ENCODE assay signal across 21 cellular contexts in the genomic region with DNA sequence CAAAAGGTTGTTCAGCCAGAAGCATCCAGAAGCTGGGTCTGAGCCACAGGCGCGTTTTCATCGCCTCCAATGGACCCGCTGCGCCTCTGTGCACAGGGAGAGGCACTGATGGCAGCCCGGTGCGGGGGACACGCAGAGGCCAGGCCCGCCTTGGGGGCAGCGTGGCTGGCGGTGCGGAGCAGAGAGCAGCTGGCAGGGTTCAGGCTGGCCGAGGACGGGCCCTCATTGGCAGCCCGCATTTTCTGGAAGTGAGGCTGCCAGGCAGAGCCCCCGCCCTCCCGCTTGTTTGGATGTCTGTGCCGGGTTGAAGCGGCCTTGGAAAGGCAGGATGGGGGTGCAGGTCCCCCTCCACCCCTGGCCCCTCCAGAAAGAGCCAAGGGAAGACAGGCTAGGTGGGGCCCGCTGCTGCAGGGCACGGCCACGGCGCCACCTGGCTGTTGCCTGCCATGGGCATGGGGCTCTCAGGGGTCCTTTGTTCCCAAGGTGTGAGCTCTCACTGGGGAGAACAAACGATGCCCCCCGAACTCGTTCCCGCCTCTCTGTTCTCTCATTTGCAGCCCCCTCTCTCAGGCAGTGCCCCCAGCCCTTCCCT. TPM values are rescaled to one million over a fixed set of nuclear protein-coding genes. Genes with fewer than 3 reads are reported as not detected.
A peak's percentile ranks its signal among the peaks of the same experiment; 100 is the strongest.
DNase-seq lines count a peak whose midpoint lies in the region; ATAC-seq and TF ChIP-seq lines count a peak whose summit lies in the region.
"Had no signal": no experiment of that assay in that cellular context is flagged by ENCODE, and none has a peak within 500 bp of the region (broad histone marks: within the 10 kb centered on the region; RNA-seq: fewer than 3 reads in every experiment).

No MANE protein-coding gene starts in this region.

- no peak for TF ChIP-seq POLR2A in NB4 (IDR thresholded peaks at IDR 0.05; ENCODE audit: extremely low read depth, insufficient read length)

- WGBS in SK-N-SH (ENCODE audit: low lambda C conversion rate), result 77% methylated on average over 5 of the region's 27 CpGs

- H3K79me2 ChIP-seq in SK-N-SH (ENCODE audit: insufficient read depth), result peaks cover 66% of the 10 kb centered on the region

- H3K36me3 ChIP-seq in SK-N-SH (replicated peaks in 1 of 2; ENCODE audit: control insufficient read depth in 1 of 2, insufficient read depth in 2 of 2, low read length in 1 of 2), result peaks cover 0 to 29% of the 10 kb centered on the region in 2 experiments

- peak; percentile 77 for DNase-seq in SK-N-SH
- no peak for DNase-seq in NB4 (ENCODE audit: low read depth)
- DNase-seq in chondrocyte (ENCODE audit: low spot score), result no peak
- no peak for DNase-seq in progenitor cell of endocrine pancreas (ENCODE audit: low spot score, unreplicated experiment)
- DNase-seq in SKM-1 treated with dmso at 0.1 percent for 144 hours (lab: John Stamatoyannopoulos, UW; ENCODE audit: unreplicated experiment), result no peak
- DNase-seq in NCI-H2107 (lab: John Stamatoyannopoulos, UW), result no peak
- no peak for DNase-seq in activated effector memory CD4-positive, alpha-beta T cell treated with anti-CD3 and anti-CD28 coated beads, Interleukin-2, amount 50 U/mL, for 16 hours
- DNase-seq: activated CD4-positive, CD25-positive, alpha-beta regulatory T cell; activated CD8-positive, alpha-beta memory T cell treated with anti-CD3 and anti-CD28 coated beads, Interleukin-2, amount 10 ng/mL, durations not matched to agents 7 days and 5 days; activated gamma-delta T cell; CD4-positive, alpha-beta T cell; dorsolateral prefrontal cortex; esophagus squamous epithelium; heart left ventricle; mesendoderm; NCI-H82; retina had no signal

- TF ChIP-seq EP300 in SK-N-SH (IDR thresholded peaks at IDR 0.05; ENCODE audit: borderline replicate concordance in 1 of 2, low read depth in 1 of 2, low read length in 1 of 2), result peak in 1 of 2 experiments; percentile 22; a peak in 1 of 4 replicates

- H3K27me3 ChIP-seq in SK-N-SH (ENCODE audit: insufficient read depth), result no peaks in the 10 kb centered on the region
- H3K27me3 ChIP-seq: dorsolateral prefrontal cortex, esophagus squamous epithelium, heart left ventricle had no signal

- H3K27ac Mint-ChIP-seq in chondrocyte (ENCODE audit: unreplicated experiment) (no peak overlapping the region), progenitor cell of endocrine pancreas (peak overlapping the region; percentile 64)
- H3K27ac Mint-ChIP-seq: activated CD8-positive, alpha-beta memory T cell treated with anti-CD3 and anti-CD28 coated beads, Interleukin-2, amount 10 ng/mL, durations not matched to agents 7 days and 5 days; CD4-positive, alpha-beta T cell; nephron; T-helper 1 cell treated with Interleukin-12 subunit alpha and Interleukin-12 subunit beta and Interleukin-4 antibody, amounts not matched to agents 30 μg/mL and 1 μg/mL, for 36 hours had no signal

- no peak overlapping the region for H2AFZ ChIP-seq in SK-N-SH (ENCODE audit: low read depth)

- TF ChIP-seq RAD21 in SK-N-SH (IDR thresholded peaks at IDR 0.05; ENCODE audit: low read length), result 0 out of 2 replicates have a peak, but pooled peaks have one; percentile 13

- TF ChIP-seq CTCF in SK-N-SH (IDR thresholded peaks at IDR 0.05) (0 out of 2 replicates have a peak, but pooled peaks have one; percentile 10), NB4 (IDR thresholded peaks at IDR 0.05; ENCODE audit: low read depth, low read length) (peak; percentile 36), chondrocyte (IDR thresholded peaks at IDR 0.05) (peak; percentile 46), progenitor cell of endocrine pancreas (IDR thresholded peaks at IDR 0.05; ENCODE audit: unreplicated experiment) (no peak)

- H3K9me3 ChIP-seq in SK-N-SH, result no peaks in the 10 kb centered on the region

- H3K4me3 ChIP-seq in SK-N-SH (ENCODE audit: low read depth in 2 of 2, low read length in 1 of 2), result no peak overlapping the region
- H3K4me3 ChIP-seq in NB4 (ENCODE audit: low read depth, low read length), result no peak overlapping the region
- H3K4me3 ChIP-seq: dorsolateral prefrontal cortex, esophagus squamous epithelium, HAP-1, heart left ventricle had no signal

- POLR2A ChIA-PET in SK-N-SH (lab: Yijun Ruan, JAX), result interaction anchor here (0.7 kb wide), 1 partner anchor 18 kb away, joined by 3 read pairs; no protein-coding TSS in a partner anchor

- H3K9ac ChIP-seq in SK-N-SH, result no peak overlapping the region

- peaks cover 0 to 81% of the 10 kb centered on the region in 2 experiments; a peak in 2 of 4 replicates for H3K4me1 ChIP-seq in SK-N-SH (ENCODE audit: control insufficient read depth in 1 of 2, insufficient read depth in 2 of 2, low read depth in 1 of 2, low read length in 1 of 2)
- H3K4me1 ChIP-seq: HAP-1 had no signal

- no peak for ATAC-seq in SK-N-SH treated with all-trans-retinoic acid at 6 μM for 48 hours
- ATAC-seq: activated CD8-positive, alpha-beta memory T cell treated with anti-CD3 and anti-CD28 coated beads, Interleukin-2, amount 10 ng/mL, durations not matched to agents 7 days and 5 days; heart left ventricle had no signal

- H3K27ac ChIP-seq in SK-N-SH (ENCODE audit: low read depth in 2 of 2, low read length in 1 of 2), result peak overlapping the region in 1 of 2 experiments; percentile 58; a peak in 1 of 4 replicates
- H3K27ac ChIP-seq: esophagus squamous epithelium had no signal

- H3K9me3 Mint-ChIP-seq in chondrocyte (ENCODE audit: low read depth) (peaks cover 8% of the 10 kb centered on the region), progenitor cell of endocrine pancreas (ENCODE audit: low read depth) (no peaks in the 10 kb centered on the region)
- H3K9me3 Mint-ChIP-seq: CD4-positive, alpha-beta T cell had no signal

- peaks cover 99% of the 10 kb centered on the region for H4K20me1 ChIP-seq in SK-N-SH (ENCODE audit: insufficient read depth)

- H3K4me3 Mint-ChIP-seq in chondrocyte (ENCODE audit: unreplicated experiment) (no peak overlapping the region), progenitor cell of endocrine pancreas (ENCODE audit: low read depth) (no peak overlapping the region)
- H3K4me3 Mint-ChIP-seq: activated CD8-positive, alpha-beta memory T cell treated with anti-CD3 and anti-CD28 coated beads, Interleukin-2, amount 10 ng/mL, durations not matched to agents 7 days and 5 days; CD4-positive, alpha-beta T cell; nephron; T-helper 1 cell treated with Interleukin-12 subunit alpha and Interleukin-12 subunit beta and Interleukin-4 antibody, amounts not matched to agents 30 μg/mL and 1 μg/mL, for 36 hours had no signal

- peaks cover 6% of the 10 kb centered on the region for H3K36me3 Mint-ChIP-seq in chondrocyte (ENCODE audit: low read depth)
- H3K36me3 Mint-ChIP-seq in progenitor cell of endocrine pancreas (ENCODE audit: insufficient read depth), result peaks cover 11% of the 10 kb centered on the region

- H3K4me1 Mint-ChIP-seq in chondrocyte (ENCODE audit: low read depth) (no peaks in the 10 kb centered on the region), progenitor cell of endocrine pancreas (ENCODE audit: low read depth) (peaks cover 17% of the 10 kb centered on the region)

- no peak overlapping the region for H3K4me2 ChIP-seq in SK-N-SH

- no peaks in the 10 kb centered on the region for H3F3A ChIP-seq in SK-N-SH (replicated peaks; ENCODE audit: insufficient read depth)

- H3K9me2 ChIP-seq in SK-N-SH, result no peaks in the 10 kb centered on the region

- CTCF ChIA-PET in SK-N-SH (lab: Yijun Ruan, JAX), result interaction anchor here (0.9 to 10.3 kb wide), 2 partner anchors 16 to 379 kb away, joined by 3 to 106 read pairs; a partner anchor contains a TSS

- H3K27me3 Mint-ChIP-seq in chondrocyte (ENCODE audit: low read depth) (no peaks in the 10 kb centered on the region), progenitor cell of endocrine pancreas (no peaks in the 10 kb centered on the region)
- H3K27me3 Mint-ChIP-seq: activated CD8-positive, alpha-beta memory T cell treated with anti-CD3 and anti-CD28 coated beads, Interleukin-2, amount 10 ng/mL, durations not matched to agents 7 days and 5 days; CD4-positive, alpha-beta T cell had no signal

TF ChIP-seq in SK-N-SH treated with all-trans-retinoic acid at 6 μM for 48 hours, 23 proteins besides CTCF, POLR2A, EP300 and RAD21:
- no peak for TF ChIP-seq RARB (CRISPR knock-in tag; IDR thresholded peaks at IDR 0.05)

RNA-seq across cellular contexts. Expression of a gene that starts 18.8 kb away (rescaled TPM):
- polyA plus RNA-seq in SK-N-SH (2012; rRNA removed), result 22.7 and 26.5 TPM in 2 replicates
- polyA plus RNA-seq in SK-N-SH (2012; cell fraction: cytosol; rRNA removed), result 18.5 and 22.7 TPM in 2 replicates
- polyA plus RNA-seq in SK-N-SH (2012; cell fraction: nucleus; rRNA removed), result 94.0 and 103 TPM in 2 replicates
- 22.6 to 37.1 TPM (median 24.0 TPM) in 3 replicates for total RNA-seq in chondrocyte
- total RNA-seq in progenitor cell of endocrine pancreas, result 136 and 143 TPM in 2 replicates

RNA-seq across cellular contexts. Expression of a gene that starts 56.9 kb away (rescaled TPM):
- polyA plus RNA-seq in SK-N-SH (2012; rRNA removed), result 8.4 and 9.0 TPM in 2 replicates
- 9.0 and 9.3 TPM in 2 replicates for polyA plus RNA-seq in SK-N-SH (2012; cell fraction: cytosol; rRNA removed)
- polyA plus RNA-seq in SK-N-SH (2012; cell fraction: nucleus; rRNA removed), result 3.7 and 4.5 TPM in 2 replicates
- total RNA-seq in chondrocyte (3.1 to 10.9 TPM (median 3.8 TPM) in 3 replicates), progenitor cell of endocrine pancreas (20.9 and 22.3 TPM in 2 replicates)
